Comparison of ENCODE assay signal across 8 cellular contexts in the genomic region with DNA sequence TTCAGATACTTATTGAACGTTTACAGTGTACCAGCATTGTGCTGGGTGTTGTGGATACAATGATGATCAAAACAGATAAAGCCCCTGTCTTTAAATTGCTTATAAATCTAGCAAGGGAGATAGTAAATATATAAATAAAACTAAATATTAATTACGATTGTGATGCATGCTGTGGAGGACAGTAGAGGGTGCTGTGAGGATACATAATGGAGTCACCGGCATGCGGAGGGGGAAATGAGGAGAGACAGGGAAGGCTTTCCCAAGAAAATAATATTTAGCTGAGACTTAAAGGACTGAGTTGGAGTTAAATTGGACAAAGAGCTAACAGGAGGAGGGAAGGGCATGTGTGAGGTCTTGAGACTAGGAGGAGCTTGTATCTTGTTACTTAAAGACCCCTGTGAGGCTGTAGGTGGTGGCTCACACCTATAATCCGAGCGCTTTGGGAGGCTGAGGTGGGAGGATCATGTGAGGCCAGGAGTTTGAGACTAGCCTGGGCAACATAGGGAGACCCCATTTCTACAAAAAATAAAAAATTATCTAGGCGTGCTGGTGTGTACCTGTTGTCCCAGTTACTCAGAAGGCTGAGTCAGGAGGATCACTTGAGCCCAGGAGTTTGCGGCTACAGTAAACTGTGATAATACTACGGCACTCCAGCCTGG. TPM values are rescaled to one million over a fixed set of nuclear protein-coding genes. Genes with fewer than 3 reads are reported as not detected.
DNase-seq lines count a peak whose midpoint lies in the region; ATAC-seq and TF ChIP-seq lines count a peak whose summit lies in the region.

No MANE protein-coding gene starts in this region.

- H3K27me3 Mint-ChIP-seq in T-helper 2 cell treated with Interferon-gamma antibody and Interleukin-4, amounts not matched to agents 5 μg/mL and 100 μg/mL, for 36 hours (ENCODE audit: low read depth), result peaks cover 2% of the 10 kb centered on the region
- peaks cover 9% of the 10 kb centered on the region for H3K27me3 Mint-ChIP-seq in mesothelial cell of epicardium (ENCODE audit: low read depth)

- peak overlapping the region; percentile 98 for H3K27ac ChIP-seq in psoas muscle

- no peak for DNase-seq in T-helper 2 cell treated with Interferon-gamma antibody and Interleukin-4, amounts not matched to agents 5 μg/mL and 100 μg/mL, for 36 hours (ENCODE audit: low spot score)
- no peak for DNase-seq in T-helper 2 cell
- DNase-seq in NCI-H460 (ENCODE audit: extremely low read depth, low read depth), result peak; percentile 47
- peak; percentile 54 for DNase-seq in epithelial cell of esophagus (ENCODE audit: low read depth)
- DNase-seq in psoas muscle, result peak in 1 of 2 donors; percentile 38
- DNase-seq in mesothelial cell of epicardium (ENCODE audit: low spot score in 2 of 2, unreplicated experiment in 2 of 2), result no peak
- DNase-seq in OCI-M2 (lab: John Stamatoyannopoulos, UW; ENCODE audit: unreplicated experiment), result no peak

- intact Hi-C loops in psoas muscle (cut with DNase I), result loop anchor here (5.0 to 10.0 kb wide), 4 partner anchors 33 to 326 kb away; partner anchors contain the start of gene TMEM11 (in 2 of the 2)

- H3K9me3 ChIP-seq in psoas muscle, result no peaks in the 10 kb centered on the region

- H3K4me1 ChIP-seq in psoas muscle, result peaks cover 52% of the 10 kb centered on the region

- no peaks in the 10 kb centered on the region for H3K27me3 ChIP-seq in psoas muscle (ENCODE audit: insufficient read depth in 3 of 3, low read length in 2 of 3)

- H3K36me3 ChIP-seq in psoas muscle (ENCODE audit: insufficient read depth in 1 of 2, low read depth in 1 of 2), result no peaks in the 10 kb centered on the region

- WGBS in psoas muscle, 3 donors, result 53 to 62% (median 57%) methylated on average over 9 of the region's 9 CpGs

- ATAC-seq in psoas muscle (peak; percentile 44 to 59 (median 54)), GM18873 (IDR thresholded peaks at IDR 0.05; ENCODE audit: low FRiP score, unreplicated experiment) (no peak)

- peaks cover 13% of the 10 kb centered on the region for H3K9me3 Mint-ChIP-seq in T-helper 2 cell treated with Interferon-gamma antibody and Interleukin-4, amounts not matched to agents 5 μg/mL and 100 μg/mL, for 36 hours
- H3K9me3 Mint-ChIP-seq in mesothelial cell of epicardium, result peaks cover 22% of the 10 kb centered on the region

- H3K36me3 Mint-ChIP-seq in T-helper 2 cell treated with Interferon-gamma antibody and Interleukin-4, amounts not matched to agents 5 μg/mL and 100 μg/mL, for 36 hours (ENCODE audit: low read depth), result peaks cover 8% of the 10 kb centered on the region
- H3K36me3 Mint-ChIP-seq in mesothelial cell of epicardium, result peaks cover 11% of the 10 kb centered on the region

- peak overlapping the region; percentile 50 for H3K4me3 Mint-ChIP-seq in T-helper 2 cell treated with Interferon-gamma antibody and Interleukin-4, amounts not matched to agents 5 μg/mL and 100 μg/mL, for 36 hours
- H3K4me3 Mint-ChIP-seq in mesothelial cell of epicardium, result no peak overlapping the region

- H3K4me1 Mint-ChIP-seq in T-helper 2 cell treated with Interferon-gamma antibody and Interleukin-4, amounts not matched to agents 5 μg/mL and 100 μg/mL, for 36 hours (ENCODE audit: low read depth), result peaks cover 28% of the 10 kb centered on the region
- H3K4me1 Mint-ChIP-seq in mesothelial cell of epicardium, result peaks cover 16% of the 10 kb centered on the region

- no peak overlapping the region for H3K27ac Mint-ChIP-seq in T-helper 2 cell treated with Interferon-gamma antibody and Interleukin-4, amounts not matched to agents 5 μg/mL and 100 μg/mL, for 36 hours
- H3K27ac Mint-ChIP-seq in mesothelial cell of epicardium, result no peak overlapping the region

- TF ChIP-seq CTCF in epithelial cell of esophagus (IDR thresholded peaks at IDR 0.05; ENCODE audit: insufficient read depth, low read depth, low read length, missing control alignments) (peak; percentile 58), psoas muscle (IDR thresholded peaks at IDR 0.05) (peak; percentile 68), mesothelial cell of epicardium (IDR thresholded peaks at IDR 0.05; ENCODE audit: unreplicated experiment) (no peak)

- H3K4me3 ChIP-seq in epithelial cell of esophagus (ENCODE audit: low read length) (no peak overlapping the region), psoas muscle (no peak overlapping the region)

RNA-seq across cellular contexts. Expression of gene DHRS7B, which starts 2.4 kb away (rescaled TPM):
- 11.9 and 14.6 TPM in 2 replicates for total RNA-seq in NCI-H460 (2014; rRNA removed; shearing (Covaris generic))
- 7.7 and 18.8 TPM in 2 replicates for polyA plus RNA-seq in NCI-H460 (2014; cell fraction: nucleus; rRNA removed)
- total RNA-seq in psoas muscle, result 10 to 100 TPM; 15.7 to 50.1 (median 37.7) TPM
- polyA plus RNA-seq in psoas muscle, result 10 to 100 TPM; 23.6 to 31.9 (median 26.7) TPM
- total RNA-seq in mesothelial cell of epicardium, result 18.9 to 22.4 TPM (median 19.8 TPM) in 3 replicates

Comparison
In these comparisons a context has a peak if more than half of its experiments do, and no peak if none do; other contexts are left out.
1. DNase-seq: peak in NCI-H460 (single experiment) and epithelial cell of esophagus (single experiment); none in T-helper 2 cell treated with Interferon-gamma antibody and Interleukin-4, amounts not matched to agents 5 μg/mL and 100 μg/mL, for 36 hours (single experiment), T-helper 2 cell (0 of 5), mesothelial cell of epicardium (0 of 2) and OCI-M2 (single experiment).